In genomic region chr15:76335129-76335850, GRCh38 we compare ENCODE assay signal across 9 cellular contexts. TPM values are rescaled to one million over a fixed set of nuclear protein-coding genes. Genes with fewer than 3 reads are reported as not detected.
DNase-seq lines count a peak whose midpoint lies in the region; ATAC-seq and TF ChIP-seq lines count a peak whose summit lies in the region.
"Had no signal": no experiment of that assay in that cellular context is flagged by ENCODE, and none has a peak within 500 bp of the region (broad histone marks: within the 10 kb centered on the region; RNA-seq: fewer than 3 reads in every experiment).

No MANE protein-coding gene starts in this region.

- peaks cover 10% of the 10 kb centered on the region for H3K9me3 ChIP-seq in AG04450 (ENCODE audit: control insufficient read depth, insufficient read depth, low read length)
- no peaks in the 10 kb centered on the region for H3K9me3 ChIP-seq in lower lobe of right lung

- H3K27me3 ChIP-seq in AG04450 (ENCODE audit: control insufficient read depth, insufficient read depth, low read length) (peaks cover 39% of the 10 kb centered on the region), H7 (ENCODE audit: control insufficient read depth, insufficient read depth, low read length) (peaks cover 57% of the 10 kb centered on the region), lower lobe of right lung (ENCODE audit: low read depth) (peaks cover 75% of the 10 kb centered on the region)

- H3K27ac ChIP-seq in AG04450 (ENCODE audit: low read depth, low read length) (peak overlapping the region; percentile 97), lower lobe of right lung (no peak overlapping the region)

- CTCF ChIA-PET in AG04450 (lab: Charles Lee), result interaction anchor here (0.6 to 1.8 kb wide), 4 partner anchors 145 to 532 kb away, joined by 5 to 8 read pairs (median 7); no protein-coding TSS in a partner anchor

- H3K9me3 Mint-ChIP-seq in activated T-cell treated with anti-CD3 and anti-CD28 coated beads, Interleukin-2, amount 50 U/mL, for 72 hours, result no peaks in the 10 kb centered on the region

- H3K4me1 Mint-ChIP-seq in activated T-cell treated with anti-CD3 and anti-CD28 coated beads, Interleukin-2, amount 50 U/mL, for 72 hours (ENCODE audit: low read depth), result peaks cover 53% of the 10 kb centered on the region

- no peak for TF ChIP-seq CTCF in AG04450 (IDR thresholded peaks at IDR 0.05; ENCODE audit: low read depth, low read length)
- no peak for TF ChIP-seq CTCF in lower lobe of right lung (IDR thresholded peaks at IDR 0.05)

- H3K27me3 Mint-ChIP-seq in activated T-cell treated with anti-CD3 and anti-CD28 coated beads, Interleukin-2, amount 50 U/mL, for 72 hours (ENCODE audit: low read depth), result peaks cover 75% of the 10 kb centered on the region

- peak overlapping the region; percentile 63 for H3K4me3 ChIP-seq in AG04450 (ENCODE audit: low read depth, low read length)
- H3K4me3 ChIP-seq in H7 (ENCODE audit: insufficient read depth, low read depth, low read length), result peak overlapping the region; percentile 39
- peak overlapping the region; percentile 40 for H3K4me3 ChIP-seq in lower lobe of right lung

- H3K27ac Mint-ChIP-seq in activated T-cell treated with anti-CD3 and anti-CD28 coated beads, Interleukin-2, amount 50 U/mL, for 72 hours, result peak overlapping the region; percentile 41

- H3K36me3 Mint-ChIP-seq in activated T-cell treated with anti-CD3 and anti-CD28 coated beads, Interleukin-2, amount 50 U/mL, for 72 hours (ENCODE audit: insufficient read depth in 2 of 2), result peaks cover 0 to 15% of the 10 kb centered on the region in 2 donors

- intact Hi-C loops in lower lobe of right lung (cut with DNase I), result no loop called here

- POLR2A ChIA-PET in AG04450 (lab: Yijun Ruan, JAX), result interaction anchor here (0.6 to 2.0 kb wide), 4 partner anchors 10 to 237 kb away, joined by 4 to 10 read pairs (median 6); partner anchors contain the start of gene ETFA

- peak overlapping the region; percentile 87 to 94 for H3K4me3 Mint-ChIP-seq in activated T-cell treated with anti-CD3 and anti-CD28 coated beads, Interleukin-2, amount 50 U/mL, for 72 hours

- DNase-seq in AG04450 (ENCODE audit: low read depth, low spot score), result no peak
- DNase-seq in H7, result peak; percentile 72
- DNase-seq in activated T-cell treated with anti-CD3 and anti-CD28 coated beads, Interleukin-2, amount 50 U/mL, for 72 hours, result peak; percentile 29 to 31
- DNase-seq in lower lobe of right lung, result no peak
- DNase-seq in amniotic stem cell (lab: John Stamatoyannopoulos, UW), result no peak
- no peak for DNase-seq in middle frontal gyrus (ENCODE audit: extremely low spot score, low spot score)
- DNase-seq in DMS 273 (lab: John Stamatoyannopoulos, UW; ENCODE audit: unreplicated experiment), result no peak
- no peak for DNase-seq in NCI-H128 (lab: John Stamatoyannopoulos, UW; ENCODE audit: unreplicated experiment)

- peaks cover 45% of the 10 kb centered on the region for H3K4me1 ChIP-seq in lower lobe of right lung

- H3K36me3 ChIP-seq in H7 (replicated peaks; ENCODE audit: control insufficient read depth, insufficient read depth, low read length), result no peaks in the 10 kb centered on the region
- H3K36me3 ChIP-seq in lower lobe of right lung, result no peaks in the 10 kb centered on the region

- ATAC-seq in activated T-cell treated with anti-CD3 and anti-CD28 coated beads, Interleukin-2, amount 50 U/mL, for 72 hours (replicated peaks in 1 of 2), result no peak
- no peak for ATAC-seq in lower lobe of right lung
- ATAC-seq: activated CD4-positive, CD25-positive, alpha-beta regulatory T cell treated with anti-CD3 and anti-CD28 coated beads, Interleukin-2, amount 50 U/mL, for 24 hours had no signal

RNA-seq across cellular contexts. Expression of gene ISL2, which starts 1.3 kb away (rescaled TPM):
- 0.82 and 0.83 TPM in 2 replicates for polyA plus RNA-seq in AG04450 (2011; rRNA removed)
- polyA minus RNA-seq in AG04450 (2011; rRNA and poly(A)+ RNA removed), result 1.2 and 1.3 TPM in 2 replicates
- total RNA-seq in H7 (2014; rRNA removed; shearing (Covaris generic)), result 0.33 TPM in 1 of 2 replicates, not detected in the other
- total RNA-seq in activated T-cell treated with anti-CD3 and anti-CD28 coated beads, Interleukin-2, amount 50 U/mL, for 72 hours, result under 1 TPM; 0.77 to 0.83 TPM
- total RNA-seq in lower lobe of right lung, result 0.38 TPM

RNA-seq across cellular contexts. Expression of gene ETFA, which starts 24.0 kb away (rescaled TPM):
- 152 and 208 TPM in 2 replicates for polyA plus RNA-seq in AG04450 (2011; rRNA removed)
- polyA minus RNA-seq in AG04450 (2011; rRNA and poly(A)+ RNA removed), result 88.5 and 127 TPM in 2 replicates
- total RNA-seq in H7 (2014; rRNA removed; shearing (Covaris generic)), result 124 and 147 TPM in 2 replicates
- 100 to 1,000 TPM; 143 to 158 TPM for total RNA-seq in activated T-cell treated with anti-CD3 and anti-CD28 coated beads, Interleukin-2, amount 50 U/mL, for 72 hours
- total RNA-seq in lower lobe of right lung, result 81.2 TPM

Comparison
In these comparisons a context has a peak if more than half of its experiments do, and no peak if none do; other contexts are left out.
1. DNase-seq: peak in H7 (single experiment) and activated T-cell treated with anti-CD3 and anti-CD28 coated beads, Interleukin-2, amount 50 U/mL, for 72 hours (2 of 2); none in AG04450 (single experiment), lower lobe of right lung (single experiment), amniotic stem cell (single experiment), middle frontal gyrus (single experiment), DMS 273 (single experiment) and NCI-H128 (single experiment).
2. Peak in every context shown above with its lines, with median percentiles within 50 percentile points of each other: H3K4me3 ChIP-seq.